ENCODE assay signal across 8 cellular contexts in genomic region chr11:94885133-94885532, GRCh38.
A peak's percentile ranks its signal among the peaks of the same experiment; 100 is the strongest.
DNase-seq lines count a peak whose midpoint lies in the region; ATAC-seq and TF ChIP-seq lines count a peak whose summit lies in the region.

No MANE protein-coding gene starts in this region.

- H3K9me3 ChIP-seq in gastroesophageal sphincter (no peaks in the 10 kb centered on the region), T-helper 17 cell (ENCODE audit: control insufficient read depth, low read length, poor library complexity, severe bottlenecking) (no peaks in the 10 kb centered on the region), upper lobe of right lung (no peaks in the 10 kb centered on the region)

- H3K36me3 ChIP-seq in gastroesophageal sphincter: peaks cover 0 to 47% of the 10 kb centered on the region in 2 donors
- peaks cover 8% of the 10 kb centered on the region for H3K36me3 ChIP-seq in upper lobe of right lung

- no peak for TF ChIP-seq POLR2A in gastroesophageal sphincter (IDR thresholded peaks at IDR 0.05)

- intact Hi-C loops in upper lobe of right lung (cut with DNase I): no loop called here

- H3K4me3 ChIP-seq in gastroesophageal sphincter: no peak overlapping the region
- H3K4me3 ChIP-seq in upper lobe of right lung: no peak overlapping the region

- 43% methylated on average over 3 of the region's 5 CpGs; no CpG with 5 or more reads in 1 of the 2 donors for WGBS in gastroesophageal sphincter (ENCODE audit: low coverage in 1 of 2), 2 donors

- ATAC-seq in GM18519 (IDR thresholded peaks at IDR 0.05; ENCODE audit: low FRiP score, unreplicated experiment) (peak; percentile 54), HG02610 (IDR thresholded peaks at IDR 0.05; ENCODE audit: unreplicated experiment) (peak; percentile 69), gastroesophageal sphincter (peak; percentile 19), T-helper 17 cell (no peak), upper lobe of right lung (no peak)

- no peak overlapping the region for H3K4me3 Mint-ChIP-seq in T-helper 17 cell

- no peak overlapping the region for H3K27ac ChIP-seq in gastroesophageal sphincter
- H3K27ac ChIP-seq in upper lobe of right lung: no peak overlapping the region

- DNase-seq in NCI-H1105 treated with DMSO at 0.1 percent for 48 hours (lab: John Stamatoyannopoulos, UW) (peak; percentile 66), T-helper 17 cell (no peak), NOMO-1 treated with DMSO at 0.1 percent for 48 hours (lab: John Stamatoyannopoulos, UW; ENCODE audit: unreplicated experiment) (no peak), NCI-H774 (lab: John Stamatoyannopoulos, UW) (no peak), upper lobe of right lung (no peak)

- H3K4me1 ChIP-seq in gastroesophageal sphincter (peaks cover 0 to 33% (median 0%) of the 10 kb centered on the region in 3 donors), upper lobe of right lung (no peaks in the 10 kb centered on the region)

- H3K4me1 Mint-ChIP-seq in T-helper 17 cell: peaks cover 2% of the 10 kb centered on the region

- H3K36me3 Mint-ChIP-seq in T-helper 17 cell (ENCODE audit: low read depth): no peaks in the 10 kb centered on the region

- H3K27me3 ChIP-seq in gastroesophageal sphincter: no peaks in the 10 kb centered on the region
- no peaks in the 10 kb centered on the region for H3K27me3 ChIP-seq in upper lobe of right lung

- peaks cover 6% of the 10 kb centered on the region for H3K27me3 Mint-ChIP-seq in T-helper 17 cell

- TF ChIP-seq CTCF in gastroesophageal sphincter (IDR thresholded peaks at IDR 0.05) (no peak), upper lobe of right lung (IDR thresholded peaks at IDR 0.05) (no peak)

- H3K27ac Mint-ChIP-seq in T-helper 17 cell: no peak overlapping the region

- TF ChIP-seq EP300 in gastroesophageal sphincter (IDR thresholded peaks at IDR 0.05): no peak

Comparison
In these comparisons a context has a peak if more than half of its experiments do, and no peak if none do; other contexts are left out.
1. ATAC-seq: peak in GM18519 (single experiment), HG02610 (single experiment) and gastroesophageal sphincter (single experiment); none in T-helper 17 cell (single experiment) and upper lobe of right lung (single experiment).